In genomic region chr10:38094158-38094922, GRCh38 we compare ENCODE assay signal across 8 cellular contexts. TPM values are rescaled to one million over a fixed set of nuclear protein-coding genes. Genes with fewer than 3 reads are reported as not detected.
DNase-seq lines count a peak whose midpoint lies in the region; ATAC-seq and TF ChIP-seq lines count a peak whose summit lies in the region.

Gene ZNF37A, plus strand, starts transcription at chr10:38094337. Its CDS starts 2,281 bp downstream, at chr10:38096618.

- H3K9ac ChIP-seq in adipocyte (ENCODE audit: low read length), result peak within 1 kb of the TSS; percentile 94

- peak within 1 kb of the TSS; percentile 92 for H3K4me3 Mint-ChIP-seq in type B pancreatic cell

- no peaks in the 10 kb centered on the region for H3K27me3 ChIP-seq in adipocyte (replicated peaks; ENCODE audit: control insufficient read depth, insufficient read depth, low read length)

- TF ChIP-seq CTCF in GM12875 (IDR thresholded peaks at IDR 0.05; ENCODE audit: borderline replicate concordance, insufficient read depth, low read depth, low read length), result no peak
- no peak for TF ChIP-seq CTCF in type B pancreatic cell (conservative IDR thresholded peaks at IDR 0.05)

- H3K9me3 ChIP-seq in adipocyte (ENCODE audit: control insufficient read depth, low read length), result peaks cover 4% of the 10 kb centered on the region

- H3K9me3 Mint-ChIP-seq in type B pancreatic cell, result peaks cover 14% of the 10 kb centered on the region

- peaks cover 5% of the 10 kb centered on the region for H3K4me1 ChIP-seq in adipocyte (ENCODE audit: control insufficient read depth, insufficient read depth, low read length)

- intact Hi-C loops in cardiac septum (cut with DNase I), result loop anchor here (1.0 to 2.0 kb wide), 3 partner anchors 84 to 237 kb away; partner anchors contain the start of genes ZNF248, ZNF25 and ZNF33A

- H3K4me3 ChIP-seq in GM12875 (ENCODE audit: low read depth, low read length) (peak within 1 kb of the TSS; percentile 97), adipocyte (ENCODE audit: low read length) (peak within 1 kb of the TSS; percentile 95)

- ATAC-seq in HG02798 (IDR thresholded peaks at IDR 0.05; ENCODE audit: poor library complexity, unreplicated experiment), result peak; percentile 99

- DNase-seq in NCI-H1436 (lab: John Stamatoyannopoulos, UW) (peak; percentile 97), T follicular helper cell (ENCODE audit: low read depth) (peak; percentile 86), adipocyte (ENCODE audit: low read depth) (peak; percentile 98), cardiac septum (ENCODE audit: low spot score) (peak; percentile 97), pons (ENCODE audit: low spot score) (peak; percentile 98), type B pancreatic cell (ENCODE audit: extremely low spot score, unreplicated experiment) (peak; percentile 84)

- H3K27ac Mint-ChIP-seq in type B pancreatic cell, result peak within 1 kb of the TSS; percentile 90

- H3K4me1 Mint-ChIP-seq in type B pancreatic cell (ENCODE audit: unreplicated experiment), result peaks cover 13% of the 10 kb centered on the region

- H3K36me3 ChIP-seq in adipocyte (ENCODE audit: control insufficient read depth, insufficient read depth, low read length, severe bottlenecking), result peaks cover 35% of the 10 kb centered on the region

- H3K36me3 Mint-ChIP-seq in type B pancreatic cell, result peaks cover 39% of the 10 kb centered on the region

- H3K27me3 Mint-ChIP-seq in type B pancreatic cell, result peaks cover 3% of the 10 kb centered on the region

RNA-seq across cellular contexts. Expression of gene ZNF37A, which starts in this region (rescaled TPM):
- total RNA-seq in cardiac septum, result 9.4 TPM
- 11.6 and 22.2 TPM in 2 replicates for total RNA-seq in type B pancreatic cell (ENCODE audit: low replicate concordance)

Comparison
In these comparisons a context has a peak if more than half of its experiments do, and no peak if none do; other contexts are left out.
1. Peak in every context shown above with its lines: DNase-seq, ATAC-seq and H3K4me3 ChIP-seq.